In genomic region chr4:2511645-2512131, GRCh38 we compare ENCODE assay signal across 17 cellular contexts. TPM values are rescaled to one million over a fixed set of nuclear protein-coding genes. Genes with fewer than 3 reads are reported as not detected.
DNase-seq lines count a peak whose midpoint lies in the region; ATAC-seq and TF ChIP-seq lines count a peak whose summit lies in the region.
"Had no signal": no experiment of that assay in that cellular context is flagged by ENCODE, and none has a peak within 500 bp of the region (broad histone marks: within the 10 kb centered on the region; RNA-seq: fewer than 3 reads in every experiment).

No MANE protein-coding gene starts in this region.

- H3K4me3 Mint-ChIP-seq in CD14-positive monocyte, result no peak overlapping the region
- H3K4me3 Mint-ChIP-seq in activated B cell treated with CpG ODN at 0.5 μM for 24 hours, result peak overlapping the region; percentile 24
- peak overlapping the region in 3 of 8 donors; percentile 15 to 47 (median 47) for H3K4me3 Mint-ChIP-seq in naive B cell

- H3K9me3 Mint-ChIP-seq in CD14-positive monocyte (no peaks in the 10 kb centered on the region), activated B cell treated with CpG ODN at 0.5 μM for 24 hours (no peaks in the 10 kb centered on the region), naive B cell (no peaks in the 10 kb centered on the region)

- no peak overlapping the region for H3K4me3 ChIP-seq in GM12865 (ENCODE audit: low read depth, low read length)
- H3K4me3 ChIP-seq: cardiac muscle cell, right lobe of liver, suprapubic skin had no signal

- TF ChIP-seq CTCF in CD14-positive monocyte (IDR thresholded peaks at IDR 0.05) (no peak), GM12865 (IDR thresholded peaks at IDR 0.05; ENCODE audit: insufficient read depth, low read depth, low read length, missing control alignments) (no peak), activated B cell treated with CpG ODN at 0.5 μM for 24 hours (IDR thresholded peaks at IDR 0.05) (no peak)

- DNase-seq in CD14-positive monocyte (ENCODE audit: low spot score) (no peak), GM12865 (ENCODE audit: low read depth) (peak; percentile 57), activated B cell treated with CpG ODN at 0.5 μM for 24 hours (no peak), naive B cell (no peak), left ventricle myocardium superior (no peak), NCI-H2107 (lab: John Stamatoyannopoulos, UW) (no peak)
- DNase-seq: DMS153, Karpas-422, midbrain, NCI-H1092 treated with DMSO at 0.1 percent for 48 hours, NCI-H226, right lobe of liver, Right ventricle myocardium superior had no signal

- H3K36me3 Mint-ChIP-seq in CD14-positive monocyte (peaks cover 75 to 85% of the 10 kb centered on the region in 2 donors), activated B cell treated with CpG ODN at 0.5 μM for 24 hours (ENCODE audit: low read depth) (peaks cover 78% of the 10 kb centered on the region), naive B cell (peaks cover 5 to 14% of the 10 kb centered on the region in 2 donors)

- intact Hi-C loops in CD14-positive monocyte (cut with micrococcal nuclease) (no loop called here), activated B cell treated with CpG ODN at 0.5 μM for 24 hours (cut with micrococcal nuclease) (no loop called here), left ventricle myocardium superior (cut with micrococcal nuclease) (no loop called here)

- POLR2A ChIA-PET in activated B cell treated with CpG ODN at 0.5 μM for 24 hours (lab: Charles Lee), result interaction anchor here (0.6 to 1.5 kb wide), 2 partner anchors 26 to 90 kb away, joined by 3 read pairs; no protein-coding TSS in a partner anchor

- H3K4me1 Mint-ChIP-seq in CD14-positive monocyte, result no peaks in the 10 kb centered on the region
- peaks cover 24% of the 10 kb centered on the region for H3K4me1 Mint-ChIP-seq in activated B cell treated with CpG ODN at 0.5 μM for 24 hours
- H3K4me1 Mint-ChIP-seq in naive B cell, result peaks cover 21 to 33% (median 33%) of the 10 kb centered on the region in 3 donors

- peak; percentile 53 for ATAC-seq in activated B cell treated with CpG ODN at 0.5 μM for 24 hours (ENCODE audit: low read depth)
- peak; percentile 61 to 73 for ATAC-seq in naive B cell (ENCODE audit: low read depth in 2 of 2)
- no peak for ATAC-seq in left ventricle myocardium superior
- no peak for ATAC-seq in HG03108 (IDR thresholded peaks at IDR 0.05; ENCODE audit: unreplicated experiment)
- ATAC-seq in HG02885 (IDR thresholded peaks at IDR 0.05; ENCODE audit: poor library complexity, unreplicated experiment), result no peak
- ATAC-seq: right lobe of liver had no signal

- H3K27ac Mint-ChIP-seq in CD14-positive monocyte, result peak overlapping the region in 6 of 7 donors; percentile 20 to 69 (median 58)
- H3K27ac Mint-ChIP-seq in activated B cell treated with CpG ODN at 0.5 μM for 24 hours, result peak overlapping the region; percentile 80
- peak overlapping the region in 5 of 6 donors; percentile 68 to 93 (median 82) for H3K27ac Mint-ChIP-seq in naive B cell

- H3K27me3 Mint-ChIP-seq in CD14-positive monocyte (ENCODE audit: low read depth in 3 of 3), result no peaks in the 10 kb centered on the region
- no peaks in the 10 kb centered on the region for H3K27me3 Mint-ChIP-seq in activated B cell treated with CpG ODN at 0.5 μM for 24 hours
- H3K27me3 Mint-ChIP-seq in naive B cell, result no peaks in the 10 kb centered on the region

- CTCF ChIA-PET in activated B cell treated with CpG ODN at 0.5 μM for 24 hours (lab: Charles Lee), result interaction anchor here (0.6 to 1.1 kb wide), 2 partner anchors 32 to 70 kb away, joined by 3 read pairs; no protein-coding TSS in a partner anchor

RNA-seq across cellular contexts. Expression of gene FAM193A, which starts 24.8 kb away (rescaled TPM):
- polyA plus RNA-seq in CD14-positive monocyte (under 1 TPM; 0.66 to 0.82 TPM), naive B cell (ENCODE audit: low read depth in 6 of 6) (1 to 10 TPM; 1.5 to 5.9 (median 2.2) TPM)
- total RNA-seq in activated B cell treated with CpG ODN at 0.5 μM for 24 hours (40.0 and 42.8 TPM in 2 replicates), left ventricle myocardium superior (16.0 TPM)

RNA-seq across cellular contexts. Expression of gene RNF4, which starts 42.8 kb away (rescaled TPM):
- polyA plus RNA-seq in CD14-positive monocyte (10 to 100 TPM; 28.8 to 37.0 TPM), naive B cell (ENCODE audit: low read depth in 6 of 6) (10 to 100 TPM; 48.9 to 87.9 (median 64.8) TPM)
- total RNA-seq in activated B cell treated with CpG ODN at 0.5 μM for 24 hours (93.5 and 93.6 TPM in 2 replicates), left ventricle myocardium superior (26.1 TPM)

Comparison
In these comparisons a context has a peak if more than half of its experiments do, and no peak if none do; other contexts are left out.
1. ATAC-seq: peak in activated B cell treated with CpG ODN at 0.5 μM for 24 hours (single experiment) and naive B cell (2 of 2); none in left ventricle myocardium superior (single experiment), HG03108 (single experiment) and HG02885 (single experiment).
2. Peak in every context shown above with its lines, with median percentiles within 50 percentile points of each other: H3K27ac Mint-ChIP-seq.